In genomic region chr4:6917445-6918241, GRCh38 we compare ENCODE assay signal across 1 cellular context.
TF ChIP-seq lines count a peak whose summit lies in the region.

No MANE protein-coding gene starts in this region.

TF ChIP-seq in HepG2, 621 proteins besides CTCF, POLR2A, EP300 and RAD21 (continued from another document):
- TF ChIP-seq TFE3 (CRISPR knock-in tag; IDR thresholded peaks at IDR 0.05) (peak; percentile 92), MLXIP (CRISPR knock-in tag; IDR thresholded peaks at IDR 0.05; ENCODE audit: borderline replicate concordance) (0 out of 2 replicates have a peak, but pooled peaks have one; percentile 66), ZNF205 (CRISPR knock-in tag; IDR thresholded peaks at IDR 0.05) (peak; percentile 78; the same call in 1 of the 2 replicates), ZBTB20 (CRISPR knock-in tag; IDR thresholded peaks at IDR 0.05; ENCODE audit: borderline replicate concordance, low read depth) (peak; percentile 96; the same call in 1 of the 2 replicates), PPARG (CRISPR knock-in tag; conservative IDR thresholded peaks at IDR 0.05) (peak; percentile 92), POLR2G (IDR thresholded peaks at IDR 0.05; ENCODE audit: low read depth, low read length) (no peak), RERE (CRISPR knock-in tag; IDR thresholded peaks at IDR 0.05; ENCODE audit: low read depth) (peak; percentile 97), ZNF224 (CRISPR knock-in tag; IDR thresholded peaks at IDR 0.05) (no peak), ZNF784 (CRISPR knock-in tag; IDR thresholded peaks at IDR 0.05; ENCODE audit: borderline replicate concordance) (peak; percentile 89; the same call in 1 of the 2 replicates), ZNF232 (CRISPR knock-in tag; IDR thresholded peaks at IDR 0.05; ENCODE audit: borderline replicate concordance) (peak; percentile 96), CHCHD3 (CRISPR knock-in tag; IDR thresholded peaks at IDR 0.05) (no peak), ZNF276 (CRISPR knock-in tag; IDR thresholded peaks at IDR 0.05; ENCODE audit: low read depth) (peak; percentile 85), ZNF367 (CRISPR knock-in tag; IDR thresholded peaks at IDR 0.05; ENCODE audit: borderline replicate concordance) (no peak), EHMT2 (IDR thresholded peaks at IDR 0.05; ENCODE audit: borderline replicate concordance, low read depth, low read length) (no peak), ZBTB49 (CRISPR knock-in tag; IDR thresholded peaks at IDR 0.05; ENCODE audit: borderline replicate concordance) (no peak), ZFYVE20 (CRISPR knock-in tag; IDR thresholded peaks at IDR 0.05; ENCODE audit: borderline replicate concordance, low read depth) (no peak), ZNF264 (CRISPR knock-in tag; IDR thresholded peaks at IDR 0.05) (peak; percentile 82), ATF3 (CRISPR knock-in tag; IDR thresholded peaks at IDR 0.05) (peak; percentile 29; the same call in 1 of the 2 replicates), PHB2 (IDR thresholded peaks at IDR 0.05; ENCODE audit: partially characterized antibody) (no peak), NFYC (CRISPR knock-in tag; IDR thresholded peaks at IDR 0.05) (0 out of 2 replicates have a peak, but pooled peaks have one; percentile 32), POGZ (CRISPR knock-in tag; IDR thresholded peaks at IDR 0.05) (peak; percentile 69), PHF5A (CRISPR knock-in tag; IDR thresholded peaks at IDR 0.05; ENCODE audit: low read depth, unreplicated experiment) (peak; percentile 58), ZNF263 (CRISPR knock-in tag; IDR thresholded peaks at IDR 0.05) (peak; percentile 57; the same call in 1 of the 2 replicates), TOE1 (CRISPR knock-in tag; IDR thresholded peaks at IDR 0.05) (peak; percentile 75; the same call in 1 of the 2 replicates), DRAP1 (CRISPR knock-in tag; IDR thresholded peaks at IDR 0.05) (peak; percentile 59; the same call in 1 of the 2 replicates), HOXA9 (CRISPR knock-in tag; IDR thresholded peaks at IDR 0.05; ENCODE audit: borderline replicate concordance) (no peak), ZNF772 (CRISPR knock-in tag; IDR thresholded peaks at IDR 0.05) (peak; percentile 51; the same call in 1 of the 2 replicates), SNAPC2 (CRISPR knock-in tag; IDR thresholded peaks at IDR 0.05) (peak; percentile 93), ZNF256 (CRISPR knock-in tag; conservative IDR thresholded peaks at IDR 0.05) (peak; percentile 66; the same call in 1 of the 2 replicates), ZSCAN12 (CRISPR knock-in tag; IDR thresholded peaks at IDR 0.05) (peak; percentile 89; the same call in 1 of the 2 replicates), HOXA7 (CRISPR knock-in tag; IDR thresholded peaks at IDR 0.05) (no peak), ZNF576 (CRISPR knock-in tag; IDR thresholded peaks at IDR 0.05) (no peak), HDAC6 (IDR thresholded peaks at IDR 0.05; ENCODE audit: low read depth, low read length) (no peak), JUN (CRISPR knock-in tag; IDR thresholded peaks at IDR 0.05) (peak; percentile 39; the same call in 1 of the 2 replicates), ZNF83 (CRISPR knock-in tag; IDR thresholded peaks at IDR 0.05; ENCODE audit: borderline replicate concordance) (peak; percentile 77; the same call in 1 of the 2 replicates), MXI1 (IDR thresholded peaks at IDR 0.05; ENCODE audit: borderline replicate concordance, low read depth, low read length) (peak; percentile 79; the same call in 1 of the 3 replicates), HNRNPK (IDR thresholded peaks at IDR 0.05; ENCODE audit: low read depth, low read length, poor library complexity, severe bottlenecking) (no peak), ZNF879 (CRISPR knock-in tag; IDR thresholded peaks at IDR 0.05) (no peak), ARNT (IDR thresholded peaks at IDR 0.05) (no peak)
